ENCODE assay signal across 8 cellular contexts in genomic region chr5:122515709-122516431, GRCh38.
A peak's percentile ranks its signal among the peaks of the same experiment; 100 is the strongest.
DNase-seq lines count a peak whose midpoint lies in the region; ATAC-seq lines count a peak whose summit lies in the region.

No MANE protein-coding gene starts in this region.

- H3K9me3 Mint-ChIP-seq in stimulated activated effector memory CD8-positive, alpha-beta T cell treated with anti-CD3 and anti-CD28 coated beads, Interleukin-12 subunit alpha, Interleukin-12 subunit beta, amount 100 ng/mL, for 72 hours = peaks cover 4% of the 10 kb centered on the region

- peak; percentile 45 for DNase-seq in GM04504 (ENCODE audit: low read depth)
- peak; percentile 41 for DNase-seq in NCI-H2029 treated with DMSO at 0.1 percent for 48 hours (lab: John Stamatoyannopoulos, UW)
- DNase-seq in UCSD-AML1 (lab: John Stamatoyannopoulos, UW; ENCODE audit: unreplicated experiment) = peak; percentile 28
- DNase-seq in glomerular endothelial cell (ENCODE audit: extremely low read depth, low read depth, low spot score) = peak; percentile 76
- DNase-seq in pulmonary artery endothelial cell (ENCODE audit: low read depth, low spot score) = peak; percentile 57
- no peak for DNase-seq in stimulated activated effector memory CD8-positive, alpha-beta T cell treated with anti-CD3 and anti-CD28 coated beads, Interleukin-12 subunit alpha, Interleukin-12 subunit beta, amount 100 ng/mL, for 72 hours (ENCODE audit: low spot score in 2 of 2)

- no peak overlapping the region for H3K4me3 Mint-ChIP-seq in stimulated activated effector memory CD8-positive, alpha-beta T cell treated with anti-CD3 and anti-CD28 coated beads, Interleukin-12 subunit alpha, Interleukin-12 subunit beta, amount 100 ng/mL, for 72 hours

- H3K27ac Mint-ChIP-seq in stimulated activated effector memory CD8-positive, alpha-beta T cell treated with anti-CD3 and anti-CD28 coated beads, Interleukin-12 subunit alpha, Interleukin-12 subunit beta, amount 100 ng/mL, for 72 hours = no peak overlapping the region

- H3K36me3 Mint-ChIP-seq in stimulated activated effector memory CD8-positive, alpha-beta T cell treated with anti-CD3 and anti-CD28 coated beads, Interleukin-12 subunit alpha, Interleukin-12 subunit beta, amount 100 ng/mL, for 72 hours = no peaks in the 10 kb centered on the region

- peak; percentile 65 for ATAC-seq in HG02642 (IDR thresholded peaks at IDR 0.05; ENCODE audit: poor library complexity, unreplicated experiment)
- no peak for ATAC-seq in GM19452 (IDR thresholded peaks at IDR 0.05; ENCODE audit: unreplicated experiment)
- ATAC-seq in stimulated activated effector memory CD8-positive, alpha-beta T cell treated with anti-CD3 and anti-CD28 coated beads, Interleukin-12 subunit alpha, Interleukin-12 subunit beta, amount 100 ng/mL, for 72 hours = no peak

- H3K4me1 Mint-ChIP-seq in stimulated activated effector memory CD8-positive, alpha-beta T cell treated with anti-CD3 and anti-CD28 coated beads, Interleukin-12 subunit alpha, Interleukin-12 subunit beta, amount 100 ng/mL, for 72 hours = no peaks in the 10 kb centered on the region

Comparison
In these comparisons a context has a peak if more than half of its experiments do, and no peak if none do; other contexts are left out.
1. DNase-seq: peak in GM04504 (single experiment), NCI-H2029 treated with DMSO at 0.1 percent for 48 hours (single experiment), UCSD-AML1 (single experiment), glomerular endothelial cell (single experiment) and pulmonary artery endothelial cell (single experiment); none in stimulated activated effector memory CD8-positive, alpha-beta T cell treated with anti-CD3 and anti-CD28 coated beads, Interleukin-12 subunit alpha, Interleukin-12 subunit beta, amount 100 ng/mL, for 72 hours (0 of 2).